In the genomic region with DNA sequence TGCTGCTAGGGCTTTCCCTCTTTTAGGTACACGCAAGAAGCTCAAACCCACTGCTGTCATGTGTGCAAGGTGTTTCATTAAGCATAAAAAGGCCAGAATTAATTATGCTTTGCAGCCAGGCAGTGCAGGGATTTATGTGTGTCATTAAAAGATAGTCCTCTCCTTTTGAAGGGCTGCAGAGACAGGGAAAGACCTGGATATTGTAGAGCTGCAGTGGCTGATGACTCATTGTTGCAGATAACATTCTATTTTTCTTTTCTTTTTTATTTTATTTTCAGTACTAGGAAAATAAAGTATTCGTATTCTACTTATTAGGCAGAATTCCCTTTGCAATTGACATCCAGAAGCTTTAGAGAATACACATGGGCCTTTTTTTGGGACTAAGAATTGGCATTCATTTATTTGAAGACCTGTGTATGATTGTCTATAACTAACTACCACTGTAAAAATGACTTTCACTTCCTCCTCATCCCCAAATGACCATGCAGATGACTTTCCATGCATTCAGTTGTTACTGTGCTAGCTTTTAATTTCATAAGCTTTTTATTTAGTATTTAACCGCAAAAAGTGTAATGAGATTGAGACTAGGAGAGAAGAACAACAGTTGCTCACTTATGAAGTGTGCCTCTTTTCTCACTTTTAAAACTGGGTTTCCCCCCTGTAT, we compare ENCODE assay signal across 14 cellular contexts.
DNase-seq lines count a peak whose midpoint lies in the region; ATAC-seq, FAIRE-seq and TF ChIP-seq lines count a peak whose summit lies in the region.
"Had no signal": no experiment of that assay in that cellular context is flagged by ENCODE, and none has a peak within 500 bp of the region (broad histone marks: within the 10 kb centered on the region; RNA-seq: fewer than 3 reads in every experiment).

No MANE protein-coding gene starts in this region.

- H3K36me3 ChIP-seq in GM23248 (ENCODE audit: low read depth) = peaks cover 4% of the 10 kb centered on the region; the same call in 1 of the 2 replicates
- H3K36me3 ChIP-seq in mesodermal cell (ENCODE audit: control insufficient read depth, insufficient read depth, low read length) = peaks cover 34% of the 10 kb centered on the region
- peaks cover 0 to 2% of the 10 kb centered on the region in 2 donors for H3K36me3 ChIP-seq in kidney (ENCODE audit: control insufficient read depth in 1 of 2, insufficient read depth in 2 of 2, low read length in 2 of 2)

- no peaks in the 10 kb centered on the region for H3K9me3 ChIP-seq in GM23248 (ENCODE audit: low read depth)
- H3K9me3 ChIP-seq in mesodermal cell (ENCODE audit: control insufficient read depth, low read length) = no peaks in the 10 kb centered on the region
- no peaks in the 10 kb centered on the region for H3K9me3 ChIP-seq in kidney (ENCODE audit: control insufficient read depth in 1 of 2, low read length in 2 of 2)
- H3K9me3 ChIP-seq: SJCRH30 had no signal

- no peak for DNase-seq in AG10803 (ENCODE audit: low read depth)
- DNase-seq in GM23248 = peak; percentile 64
- DNase-seq in UCSD-AML1 (lab: John Stamatoyannopoulos, UW; ENCODE audit: unreplicated experiment) = peak; percentile 6
- DNase-seq in midbrain (lab: John Stamatoyannopoulos, UW) = no peak
- no peak for DNase-seq in kidney
- DNase-seq: activated CD4-positive, alpha-beta T cell treated with anti-CD3 and anti-CD28 coated beads, Interleukin-2, amount 10 ng/mL, durations not matched to agents 24 days and 14 days; activated naive CD4-positive, alpha-beta T cell treated with anti-CD3 and anti-CD28 coated beads, Interleukin-2, amount 50 U/mL, for 16 hours; CD8-positive, alpha-beta memory T cell; GOT3; retina; SJCRH30 had no signal

- peaks cover 63% of the 10 kb centered on the region for H3K79me2 ChIP-seq in GM23248 (ENCODE audit: insufficient read depth)

- no peaks in the 10 kb centered on the region for H3K27me3 ChIP-seq in GM23248 (replicated peaks; ENCODE audit: insufficient read depth)
- H3K27me3 ChIP-seq: SJCRH30 had no signal

- no peaks in the 10 kb centered on the region for H3K9me2 ChIP-seq in GM23248 (ENCODE audit: insufficient read depth)

- FAIRE-seq in kidney (lab: Jason Lieb, UNC) = no peak

- TF ChIP-seq CTCF in AG10803 (conservative IDR thresholded peaks at IDR 0.05; ENCODE audit: low read length) (no peak), kidney (IDR thresholded peaks at IDR 0.05; ENCODE audit: borderline replicate concordance, extremely low read depth, insufficient read depth) (no peak)

- peak overlapping the region; percentile 73 for H3K4me3 ChIP-seq in AG10803 (ENCODE audit: low read length)
- H3K4me3 ChIP-seq in GM23248 = peak overlapping the region; percentile 76
- peak overlapping the region; percentile 67 for H3K4me3 ChIP-seq in mesodermal cell (ENCODE audit: extremely low read depth, insufficient read depth, low read length, poor library complexity, severe bottlenecking)
- H3K4me3 ChIP-seq in kidney (ENCODE audit: low read length in 2 of 2) = no peak overlapping the region
- H3K4me3 ChIP-seq: SJCRH30 had no signal

- no peaks in the 10 kb centered on the region for H4K20me1 ChIP-seq in GM23248 (ENCODE audit: insufficient read depth)

- peaks cover 18% of the 10 kb centered on the region for H3F3A ChIP-seq in GM23248 (ENCODE audit: insufficient read depth)

- in situ Hi-C loops in GM23248 (cut with MboI) = no loop called here

- H3K27ac ChIP-seq in GM23248 (no peak overlapping the region), mesodermal cell (ENCODE audit: low read depth, low read length, severe bottlenecking) (no peak overlapping the region), kidney (ENCODE audit: low read depth in 2 of 2, low read length in 2 of 2) (no peak overlapping the region)
- H3K27ac ChIP-seq: SJCRH30 had no signal

- peaks cover 35% of the 10 kb centered on the region for H3K4me1 ChIP-seq in GM23248 (ENCODE audit: insufficient read depth)
- peaks cover 19% of the 10 kb centered on the region for H3K4me1 ChIP-seq in mesodermal cell (ENCODE audit: control insufficient read depth, insufficient read depth, low read length, poor library complexity, severe bottlenecking)
- peaks cover 2 to 4% of the 10 kb centered on the region in 2 donors for H3K4me1 ChIP-seq in kidney (ENCODE audit: control insufficient read depth in 1 of 2, insufficient read depth in 1 of 2, low read depth in 1 of 2, low read length in 2 of 2)
- H3K4me1 ChIP-seq: SJCRH30 had no signal

- intact Hi-C loops in kidney (cut with DNase I) = no loop called here

- H3K9ac ChIP-seq in GM23248 (no peak overlapping the region), kidney (ENCODE audit: low read length in 2 of 2) (no peak overlapping the region)

- ATAC-seq in HG02798 (IDR thresholded peaks at IDR 0.05; ENCODE audit: poor library complexity, unreplicated experiment) = no peak
- no peak for ATAC-seq in HG02981 (IDR thresholded peaks at IDR 0.05; ENCODE audit: unreplicated experiment)

- H3K4me2 ChIP-seq in GM23248 (ENCODE audit: unreplicated experiment) = peak overlapping the region; percentile 96

- no peak overlapping the region for H2AFZ ChIP-seq in GM23248

- 52 to 58% methylated on average over 3 of the region's 3 CpGs for WGBS in GM23248 (ENCODE audit: low coverage in 1 of 2, low lambda C conversion rate in 2 of 2, missing lambda C conversion rate in 2 of 2), 2 experiments
- 90 to 100% methylated on average over 1 to 2 of the region's 3 CpGs for WGBS in mesodermal cell (ENCODE audit: insufficient coverage in 2 of 2), 2 experiments

Comparison
In these comparisons a context has a peak if more than half of its experiments do, and no peak if none do; other contexts are left out.
1. DNase-seq: peak in GM23248 (single experiment) and UCSD-AML1 (single experiment); none in AG10803 (single experiment), midbrain (single experiment) and kidney (single experiment).
2. H3K4me3 ChIP-seq: peak in AG10803 (single experiment), GM23248 (single experiment) and mesodermal cell (single experiment); none in kidney (0 of 2).